16 cellular contexts compared by ENCODE assay signal in the genomic region with DNA sequence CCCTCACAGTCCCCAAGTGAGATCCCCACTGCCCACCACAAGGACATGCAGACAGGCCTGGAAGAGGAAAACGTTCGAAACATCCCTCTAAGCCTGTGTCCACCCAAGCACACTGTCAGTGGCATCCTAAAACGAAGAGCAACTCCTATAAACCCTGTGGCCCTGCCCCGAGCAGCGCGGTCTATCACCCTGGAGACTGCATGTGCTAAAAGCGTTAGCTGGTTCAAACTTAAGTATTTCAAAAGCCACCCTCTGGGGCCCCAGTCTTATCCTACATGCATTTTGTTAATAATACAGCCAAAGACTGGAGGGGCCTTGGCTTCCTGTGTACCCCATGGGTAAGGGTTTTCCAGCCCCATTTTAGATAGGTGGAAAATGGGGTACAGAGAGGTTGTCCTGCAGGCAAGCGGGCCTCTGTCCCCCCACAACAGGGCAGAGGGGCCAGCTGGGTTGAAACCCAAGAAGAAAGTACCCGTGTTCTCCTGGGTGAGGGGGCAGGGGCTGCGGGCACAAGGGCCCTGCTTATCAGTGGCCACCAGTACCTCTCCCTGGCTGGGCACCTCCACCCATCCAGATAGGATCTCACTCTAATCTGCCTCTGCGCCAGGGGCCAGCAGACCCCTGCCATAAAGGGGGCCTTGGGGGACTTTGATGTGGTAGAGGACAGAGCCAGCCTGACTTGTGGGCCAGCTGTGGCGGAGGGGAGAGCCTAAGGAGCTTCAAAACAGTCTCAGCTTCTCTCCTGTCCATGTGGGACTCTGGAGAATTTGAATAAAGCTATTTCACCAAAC. TPM values are rescaled to one million over a fixed set of nuclear protein-coding genes. Genes with fewer than 3 reads are reported as not detected.
DNase-seq lines count a peak whose midpoint lies in the region; ATAC-seq, FAIRE-seq and TF ChIP-seq lines count a peak whose summit lies in the region.
"Had no signal": no experiment of that assay in that cellular context is flagged by ENCODE, and none has a peak within 500 bp of the region (broad histone marks: within the 10 kb centered on the region; RNA-seq: fewer than 3 reads in every experiment).

No MANE protein-coding gene starts in this region.

- no peak for DNase-seq in activated CD8-positive, alpha-beta T cell treated with anti-CD3 and anti-CD28 coated beads, Interleukin-2, amount 10 ng/mL, durations not matched to agents 7 days and 5 days
- DNase-seq in activated CD8-positive, alpha-beta T cell treated with anti-CD3 and anti-CD28 coated beads for 36 hours = no peak
- DNase-seq in OCI-M1 (lab: John Stamatoyannopoulos, UW) (peak; percentile 69), erythroblast (lab: John Stamatoyannopoulos, UW) (peak; percentile 70 to 87), spleen (peak; percentile 51), HT-29 (ENCODE audit: low spot score) (no peak), frontal cortex (ENCODE audit: low spot score in 2 of 2) (no peak), NCI-H1694 (lab: John Stamatoyannopoulos, UW) (no peak)
- DNase-seq: activated CD4-positive, CD25-positive, alpha-beta regulatory T cell treated with anti-CD3 and anti-CD28 coated beads, Interleukin-2, amount 50 U/mL, for 72 hours; activated naive CD4-positive, alpha-beta T cell treated with anti-CD3 and anti-CD28 coated beads, Interleukin-2, amount 50 U/mL, for 16 hours; body of pancreas; hippocampal formation; KBM-7; NCI-H226 had no signal

- TF ChIP-seq CTCF in activated CD8-positive, alpha-beta T cell treated with anti-CD3 and anti-CD28 coated beads for 36 hours (IDR thresholded peaks at IDR 0.05) = no peak
- no peak for TF ChIP-seq CTCF in spleen (IDR thresholded peaks at IDR 0.05 in 8 of 11, conservative IDR thresholded peaks at IDR 0.05 in 3 of 11)

- H3K27ac Mint-ChIP-seq in activated CD8-positive, alpha-beta T cell treated with anti-CD3 and anti-CD28 coated beads, Interleukin-2, amount 10 ng/mL, durations not matched to agents 7 days and 5 days = peak overlapping the region; percentile 45
- no peak overlapping the region for H3K27ac Mint-ChIP-seq in activated CD8-positive, alpha-beta T cell treated with anti-CD3 and anti-CD28 coated beads for 36 hours
- H3K27ac Mint-ChIP-seq: mesothelial cell of epicardium, type B pancreatic cell had no signal

- peaks cover 31 to 100% (median 90%) of the 10 kb centered on the region in 6 donors for H3K4me1 ChIP-seq in spleen
- H3K4me1 ChIP-seq: body of pancreas had no signal

- no peaks in the 10 kb centered on the region for H3K9me3 ChIP-seq in spleen
- H3K9me3 ChIP-seq: body of pancreas had no signal

- no peaks in the 10 kb centered on the region for H3K27me3 ChIP-seq in spleen (replicated peaks in 1 of 7)
- H3K27me3 ChIP-seq: body of pancreas had no signal

- no peaks in the 10 kb centered on the region for H3K27me3 Mint-ChIP-seq in activated CD8-positive, alpha-beta T cell treated with anti-CD3 and anti-CD28 coated beads, Interleukin-2, amount 10 ng/mL, durations not matched to agents 7 days and 5 days (ENCODE audit: low read depth)
- no peaks in the 10 kb centered on the region for H3K27me3 Mint-ChIP-seq in activated CD8-positive, alpha-beta T cell treated with anti-CD3 and anti-CD28 coated beads for 36 hours

- no peaks in the 10 kb centered on the region for H3K9me3 Mint-ChIP-seq in activated CD8-positive, alpha-beta T cell treated with anti-CD3 and anti-CD28 coated beads, Interleukin-2, amount 10 ng/mL, durations not matched to agents 7 days and 5 days (ENCODE audit: insufficient read depth)
- H3K9me3 Mint-ChIP-seq in activated CD8-positive, alpha-beta T cell treated with anti-CD3 and anti-CD28 coated beads for 36 hours = no peaks in the 10 kb centered on the region
- H3K9me3 Mint-ChIP-seq: mesothelial cell of epicardium, type B pancreatic cell had no signal

- no peak overlapping the region for H3K4me3 ChIP-seq in spleen
- H3K4me3 ChIP-seq: body of pancreas had no signal

- peaks cover 36% of the 10 kb centered on the region for H3K36me3 Mint-ChIP-seq in activated CD8-positive, alpha-beta T cell treated with anti-CD3 and anti-CD28 coated beads, Interleukin-2, amount 10 ng/mL, durations not matched to agents 7 days and 5 days (ENCODE audit: low read depth)
- H3K36me3 Mint-ChIP-seq in activated CD8-positive, alpha-beta T cell treated with anti-CD3 and anti-CD28 coated beads for 36 hours (ENCODE audit: low read depth) = peaks cover 7% of the 10 kb centered on the region
- H3K36me3 Mint-ChIP-seq: mesothelial cell of epicardium, type B pancreatic cell had no signal

- 76 to 82% (median 77%) methylated on average over 12 of the region's 12 CpGs for WGBS in spleen, 5 donors

- no peak for FAIRE-seq in frontal cortex (lab: Jason Lieb, UNC)

- TF ChIP-seq POLR2A in erythroblast (IDR thresholded peaks at IDR 0.05; ENCODE audit: low read length) (no peak), spleen (IDR thresholded peaks at IDR 0.05) (no peak)

- CTCF ChIA-PET in activated CD8-positive, alpha-beta T cell treated with anti-CD3 and anti-CD28 coated beads, Interleukin-2, amount 10 ng/mL, durations not matched to agents 7 days and 5 days (lab: Charles Lee) = interaction anchor here (0.7 kb wide), 1 partner anchor 105 kb away, joined by 3 read pairs; no protein-coding TSS in a partner anchor
- CTCF ChIA-PET in activated CD8-positive, alpha-beta T cell treated with anti-CD3 and anti-CD28 coated beads for 36 hours (lab: Charles Lee) = interaction anchor here (1.0 kb wide), 1 partner anchor 1154 kb away, joined by 3 read pairs; no protein-coding TSS in a partner anchor

- H3K36me3 ChIP-seq in spleen = peaks cover 0 to 19% (median 0%) of the 10 kb centered on the region in 6 donors

- intact Hi-C loops in activated CD8-positive, alpha-beta T cell treated with anti-CD3 and anti-CD28 coated beads for 36 hours (cut with micrococcal nuclease) = no loop called here
- intact Hi-C loops in spleen (cut with DNase I; ENCODE audit: low total_unique reads) = no loop called here

- POLR2A ChIA-PET in activated CD8-positive, alpha-beta T cell treated with anti-CD3 and anti-CD28 coated beads, Interleukin-2, amount 10 ng/mL, durations not matched to agents 7 days and 5 days (lab: Charles Lee) = no interaction called here
- POLR2A ChIA-PET in activated CD8-positive, alpha-beta T cell treated with anti-CD3 and anti-CD28 coated beads for 36 hours (lab: Charles Lee) = interaction anchor here (0.6 to 7.3 kb wide), 3 partner anchors 10 to 24 kb away, joined by 3 to 48 read pairs (median 5); no protein-coding TSS in a partner anchor

- no peak for ATAC-seq in activated CD8-positive, alpha-beta T cell treated with anti-CD3 and anti-CD28 coated beads, Interleukin-2, amount 10 ng/mL, durations not matched to agents 7 days and 5 days
- ATAC-seq in activated CD8-positive, alpha-beta T cell treated with anti-CD3 and anti-CD28 coated beads for 36 hours = no peak
- ATAC-seq: body of pancreas had no signal

- H3K4me1 Mint-ChIP-seq in activated CD8-positive, alpha-beta T cell treated with anti-CD3 and anti-CD28 coated beads, Interleukin-2, amount 10 ng/mL, durations not matched to agents 7 days and 5 days (ENCODE audit: low read depth) = peaks cover 74% of the 10 kb centered on the region
- peaks cover 71% of the 10 kb centered on the region for H3K4me1 Mint-ChIP-seq in activated CD8-positive, alpha-beta T cell treated with anti-CD3 and anti-CD28 coated beads for 36 hours (ENCODE audit: low read depth)

- peak overlapping the region in 3 of 8 donors; percentile 6 to 76 (median 73) for H3K27ac ChIP-seq in spleen
- H3K27ac ChIP-seq: body of pancreas had no signal

- H3K4me3 Mint-ChIP-seq in activated CD8-positive, alpha-beta T cell treated with anti-CD3 and anti-CD28 coated beads, Interleukin-2, amount 10 ng/mL, durations not matched to agents 7 days and 5 days = no peak overlapping the region
- no peak overlapping the region for H3K4me3 Mint-ChIP-seq in activated CD8-positive, alpha-beta T cell treated with anti-CD3 and anti-CD28 coated beads for 36 hours
- H3K4me3 Mint-ChIP-seq: mesothelial cell of epicardium, type B pancreatic cell had no signal

RNA-seq across cellular contexts. Expression of a gene that starts 28.3 kb away (rescaled TPM):
- total RNA-seq in activated CD8-positive, alpha-beta T cell treated with anti-CD3 and anti-CD28 coated beads, Interleukin-2, amount 10 ng/mL, durations not matched to agents 7 days and 5 days = 100 to 1,000 TPM; 146 to 152 TPM
- total RNA-seq in activated CD8-positive, alpha-beta T cell treated with anti-CD3 and anti-CD28 coated beads for 36 hours = 10 to 100 TPM; 79.7 to 80.5 TPM
- total RNA-seq in spleen = 100 to 1,000 TPM; 116 to 279 (median 166) TPM
- 10 to 100 TPM; 36.7 to 76.7 (median 49.7) TPM for polyA plus RNA-seq in spleen
- total RNA-seq in HT-29 (2014; rRNA removed; shearing (Covaris generic)) = 0.05 and 0.31 TPM in 2 replicates
- total RNA-seq in frontal cortex = 18.8 TPM

Comparison
In these comparisons a context has a peak if more than half of its experiments do, and no peak if none do; other contexts are left out.
1. DNase-seq: peak in OCI-M1 (single experiment), erythroblast (2 of 2) and spleen (single experiment); none in activated CD8-positive, alpha-beta T cell treated with anti-CD3 and anti-CD28 coated beads, Interleukin-2, amount 10 ng/mL, durations not matched to agents 7 days and 5 days (single experiment), activated CD8-positive, alpha-beta T cell treated with anti-CD3 and anti-CD28 coated beads for 36 hours (single experiment), HT-29 (single experiment), frontal cortex (0 of 2) and NCI-H1694 (single experiment).
2. RNA of a gene that starts 28.3 kb away (total RNA-seq): 116 to 279 TPM in spleen, 146 to 152 TPM in activated CD8-positive, alpha-beta T cell treated with anti-CD3 and anti-CD28 coated beads, Interleukin-2, amount 10 ng/mL, durations not matched to agents 7 days and 5 days, 79.7 to 80.5 TPM in activated CD8-positive, alpha-beta T cell treated with anti-CD3 and anti-CD28 coated beads for 36 hours and 18.8 TPM in frontal cortex (single experiment); 0.05 to 0.31 TPM in HT-29; every median in the first group is over 10 times any median in the second.